12 cellular contexts compared by ENCODE assay signal in the genomic region with DNA sequence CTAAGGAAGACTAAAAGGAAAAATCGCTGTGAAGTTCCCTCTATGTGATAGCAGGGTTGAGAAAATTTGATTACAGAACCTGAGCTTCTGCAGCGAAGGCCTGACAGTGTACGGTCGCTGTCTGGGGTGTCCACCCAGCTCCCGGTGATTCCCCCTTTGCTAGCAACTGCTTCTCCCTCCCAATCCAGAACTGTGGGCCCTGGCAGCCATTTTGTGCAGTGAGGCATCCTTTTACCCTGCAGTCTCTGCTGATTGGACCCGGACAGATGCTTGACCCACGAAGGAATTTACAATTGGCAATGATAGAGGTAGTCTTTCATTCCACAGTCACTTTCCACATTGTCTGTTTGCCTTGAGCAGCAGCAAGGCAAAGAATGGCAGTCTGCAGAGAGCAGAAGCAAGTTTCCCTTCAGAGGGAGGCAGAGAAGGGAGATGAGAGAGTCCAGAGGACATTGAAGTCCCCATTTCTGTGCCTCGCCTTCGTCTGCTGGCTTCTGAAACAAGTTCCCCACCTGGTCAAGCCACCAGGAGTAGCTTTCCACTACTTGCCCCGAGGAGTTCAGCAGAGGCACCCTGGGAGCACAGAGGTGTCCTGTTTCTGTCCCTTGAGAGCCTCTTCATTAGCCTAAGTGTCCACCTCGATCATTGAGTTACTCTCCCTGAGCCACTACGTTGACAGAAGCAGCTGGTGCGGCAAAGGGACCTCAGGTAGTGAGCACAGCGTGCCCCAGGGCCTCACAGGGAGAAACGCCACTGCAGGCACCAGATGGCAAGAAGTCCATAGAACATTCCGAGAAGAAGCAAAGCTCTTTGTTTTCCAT.
DNase-seq lines count a peak whose midpoint lies in the region; FAIRE-seq and TF ChIP-seq lines count a peak whose summit lies in the region.
"Had no signal": no experiment of that assay in that cellular context is flagged by ENCODE, and none has a peak within 500 bp of the region (broad histone marks: within the 10 kb centered on the region; RNA-seq: fewer than 3 reads in every experiment).

No MANE protein-coding gene starts in this region.

- H2AFZ ChIP-seq in H1 (ENCODE audit: low read length): no peak overlapping the region

- H3K4me3 ChIP-seq in AG10803 (ENCODE audit: low read length) (no peak overlapping the region), H1 (ENCODE audit: extremely low read depth in 1 of 4, insufficient read depth in 2 of 4, low read depth in 3 of 4, low read length in 4 of 4) (no peak overlapping the region)

- 0 out of 2 replicates have a peak overlapping the region, but pooled peaks have one; percentile 66 for H2BK20ac ChIP-seq in H1 (ENCODE audit: low read length)

- no peak overlapping the region for H4K8ac ChIP-seq in H1 (ENCODE audit: extremely low read depth, insufficient read depth, low read length)

- no peak overlapping the region for H3K27ac ChIP-seq in H1 (ENCODE audit: low read depth, low read length)

- H4K91ac ChIP-seq in H1 (replicated peaks; ENCODE audit: insufficient read length, low read length): no peak overlapping the region

- no peak overlapping the region for H3K4me3 Mint-ChIP-seq in activated CD4-positive, alpha-beta T cell treated with anti-CD3 and anti-CD28 coated beads, Interleukin-2, amount 10 ng/mL, durations not matched to agents 24 days and 14 days
- no peak overlapping the region for H3K4me3 Mint-ChIP-seq in activated T-helper 1 cell treated with anti-CD3 and anti-CD28 coated beads, Interleukin-12 subunit alpha, Interleukin-12 subunit beta, Interleukin-2, Interleukin-4 antibody, amounts not matched to agents 30 ng/mL and 10 ng/mL and 1 ng/mL, durations not matched to agents 14 hours and 24 hours and 36 hours
- H3K4me3 Mint-ChIP-seq: CD8-positive, alpha-beta T cell had no signal

- H3K79me2 ChIP-seq in H1 (ENCODE audit: control insufficient read depth in 1 of 2, insufficient read depth in 2 of 2, low read length in 2 of 2): no peaks in the 10 kb centered on the region

- H3K27ac Mint-ChIP-seq in activated CD4-positive, alpha-beta T cell treated with anti-CD3 and anti-CD28 coated beads, Interleukin-2, amount 10 ng/mL, durations not matched to agents 24 days and 14 days: no peak overlapping the region
- H3K27ac Mint-ChIP-seq in activated T-helper 1 cell treated with anti-CD3 and anti-CD28 coated beads, Interleukin-12 subunit alpha, Interleukin-12 subunit beta, Interleukin-2, Interleukin-4 antibody, amounts not matched to agents 30 ng/mL and 10 ng/mL and 1 ng/mL, durations not matched to agents 14 hours and 24 hours and 36 hours: no peak overlapping the region
- H3K27ac Mint-ChIP-seq: CD8-positive, alpha-beta T cell had no signal

- no peak for TF ChIP-seq RAD21 in H1 (IDR thresholded peaks at IDR 0.05 in 1 of 2, conservative IDR thresholded peaks at IDR 0.05 in 1 of 2; ENCODE audit: low read depth in 2 of 2, low read length in 2 of 2)

- peaks cover 12% of the 10 kb centered on the region in 2 experiments for H3K9me3 ChIP-seq in H1 (ENCODE audit: insufficient read depth in 2 of 2, low read depth in 1 of 2, low read length in 1 of 2)

- no peak overlapping the region for H2BK120ac ChIP-seq in H1 (replicated peaks; ENCODE audit: low read depth, low read length)

- no peak overlapping the region for H3K9ac ChIP-seq in H1 (replicated peaks in 1 of 4; ENCODE audit: extremely low read depth in 1 of 4, low read depth in 3 of 4, low read length in 3 of 4)

- no peak overlapping the region for H3K14ac ChIP-seq in H1 (ENCODE audit: insufficient read length)

- no peaks in the 10 kb centered on the region; a peak in 1 of 8 replicates for H3K36me3 ChIP-seq in H1 (ENCODE audit: control insufficient read depth in 2 of 4, insufficient read depth in 4 of 4, low read length in 3 of 4)

- H3K4me2 ChIP-seq in H1 (ENCODE audit: insufficient read depth in 1 of 2, low read depth in 2 of 2, low read length in 2 of 2): no peak overlapping the region

- TF ChIP-seq EP300 in H1 (IDR thresholded peaks at IDR 0.05; ENCODE audit: borderline replicate concordance in 1 of 2, low read depth in 2 of 2, low read length in 2 of 2): no peak

- H3K56ac ChIP-seq in H1 (replicated peaks; ENCODE audit: insufficient read length, low read depth, low read length): no peak overlapping the region

- WGBS in H1 (ENCODE audit: extremely low coverage in 1 of 2, insufficient coverage in 1 of 2, insufficient read length in 1 of 2, insufficient replicate concordance in 2 of 2, low coverage in 1 of 2, low lambda C conversion rate in 2 of 2, missing lambda C conversion rate in 1 of 2), 2 experiments: 90% methylated on average over 16 of the region's 16 CpGs; no CpG with 5 or more reads in 1 of the 2 experiments

- no peaks in the 10 kb centered on the region; the same call in 1 of the 2 replicates for H3K23me2 ChIP-seq in H1 (ENCODE audit: low read depth, low read length)

- H3K18ac ChIP-seq in H1 (ENCODE audit: extremely low read depth, low read length): no peak overlapping the region

- no peaks in the 10 kb centered on the region; a peak in 1 of 7 replicates for H3K4me1 ChIP-seq in H1 (replicated peaks in 1 of 4; ENCODE audit: control insufficient read depth in 3 of 4, insufficient read depth in 4 of 4, low read length in 3 of 4)

- no peaks in the 10 kb centered on the region for H3K27me3 ChIP-seq in H1 (replicated peaks in 1 of 4; ENCODE audit: control insufficient read depth in 3 of 4, extremely low read depth in 1 of 4, insufficient read depth in 3 of 4, low read length in 3 of 4)

- FAIRE-seq in H1 (lab: Jason Lieb, UNC): no peak
- FAIRE-seq: GM18507 had no signal

- no peak overlapping the region for H2BK5ac ChIP-seq in H1 (ENCODE audit: low read depth, low read length)

- TF ChIP-seq CTCF in AG10803 (conservative IDR thresholded peaks at IDR 0.05; ENCODE audit: low read length) (no peak), H1 (IDR thresholded peaks at IDR 0.05; ENCODE audit: control extremely low read depth in 1 of 3, insufficient read depth in 1 of 3, low read depth in 1 of 3, low read length in 3 of 3) (no peak)

- CTCF ChIA-PET in H1 (lab: Charles Lee; ENCODE audit: partially characterized antibody): no interaction called here

- H3K27me3 Mint-ChIP-seq in activated CD4-positive, alpha-beta T cell treated with anti-CD3 and anti-CD28 coated beads, Interleukin-2, amount 10 ng/mL, durations not matched to agents 24 days and 14 days: no peaks in the 10 kb centered on the region
- H3K27me3 Mint-ChIP-seq in activated T-helper 1 cell treated with anti-CD3 and anti-CD28 coated beads, Interleukin-12 subunit alpha, Interleukin-12 subunit beta, Interleukin-2, Interleukin-4 antibody, amounts not matched to agents 30 ng/mL and 10 ng/mL and 1 ng/mL, durations not matched to agents 14 hours and 24 hours and 36 hours (ENCODE audit: insufficient read depth): peaks cover 1% of the 10 kb centered on the region

- POLR2A ChIA-PET in H1 (lab: Charles Lee; ENCODE audit: partially characterized antibody): no interaction called here

- H3K23ac ChIP-seq in H1 (ENCODE audit: insufficient read length): no peak overlapping the region

- no peak overlapping the region for H4K5ac ChIP-seq in H1 (ENCODE audit: insufficient read length, low read depth, low read length)

- no peak overlapping the region for H2BK15ac ChIP-seq in H1 (ENCODE audit: low read length)

- H3K9me3 Mint-ChIP-seq in activated CD4-positive, alpha-beta T cell treated with anti-CD3 and anti-CD28 coated beads, Interleukin-2, amount 10 ng/mL, durations not matched to agents 24 days and 14 days: peaks cover 10% of the 10 kb centered on the region
- H3K9me3 Mint-ChIP-seq in activated T-helper 1 cell treated with anti-CD3 and anti-CD28 coated beads, Interleukin-12 subunit alpha, Interleukin-12 subunit beta, Interleukin-2, Interleukin-4 antibody, amounts not matched to agents 30 ng/mL and 10 ng/mL and 1 ng/mL, durations not matched to agents 14 hours and 24 hours and 36 hours: peaks cover 13% of the 10 kb centered on the region

- H2BK12ac ChIP-seq in H1 (ENCODE audit: low read depth, low read length): no peak overlapping the region

- no peaks in the 10 kb centered on the region for H4K20me1 ChIP-seq in H1 (replicated peaks in 1 of 2; ENCODE audit: control insufficient read depth in 1 of 2, insufficient read depth in 2 of 2, low read length in 2 of 2)

- DNase-seq in AG10803 (ENCODE audit: low read depth) (peak; percentile 5), ELF-1 (ENCODE audit: low read depth, low spot score) (peak; percentile 70), NCI-H510A treated with DMSO at 0.1 percent for 48 hours (lab: John Stamatoyannopoulos, UW) (peak; percentile 50), H1 (ENCODE audit: low read depth in 1 of 2, low spot score in 2 of 2) (peak in 1 of 2 experiments; percentile 56)
- DNase-seq in activated CD4-positive, alpha-beta T cell treated with anti-CD3 and anti-CD28 coated beads, Interleukin-2, amount 10 ng/mL, durations not matched to agents 24 days and 14 days: no peak
- DNase-seq in stimulated activated CD4-positive, alpha-beta T cell treated with anti-CD3 and anti-CD28 coated beads, Interleukin-2, amount 100 ng/mL, for 48 hours: no peak
- no peak for DNase-seq in activated CD4-positive, CD25-positive, alpha-beta regulatory T cell treated with anti-CD3 and anti-CD28 coated beads, Interleukin-2, amount 50 U/mL, for 72 hours
- no peak for DNase-seq in activated T-helper 1 cell treated with anti-CD3 and anti-CD28 coated beads, Interleukin-12 subunit alpha, Interleukin-12 subunit beta, Interleukin-2, Interleukin-4 antibody, amounts not matched to agents 30 ng/mL and 10 ng/mL and 1 ng/mL, durations not matched to agents 14 hours and 24 hours and 36 hours (ENCODE audit: low spot score)
- DNase-seq: CD8-positive, alpha-beta T cell; NCI-H774; SHP77 treated with DMSO at 0.1 percent for 48 hours had no signal

- H2AK5ac ChIP-seq in H1 (ENCODE audit: low read depth, low read length): no peak overlapping the region

- peaks cover 9% of the 10 kb centered on the region for H3K36me3 Mint-ChIP-seq in activated CD4-positive, alpha-beta T cell treated with anti-CD3 and anti-CD28 coated beads, Interleukin-2, amount 10 ng/mL, durations not matched to agents 24 days and 14 days (ENCODE audit: low read depth)
- H3K36me3 Mint-ChIP-seq in activated T-helper 1 cell treated with anti-CD3 and anti-CD28 coated beads, Interleukin-12 subunit alpha, Interleukin-12 subunit beta, Interleukin-2, Interleukin-4 antibody, amounts not matched to agents 30 ng/mL and 10 ng/mL and 1 ng/mL, durations not matched to agents 14 hours and 24 hours and 36 hours (ENCODE audit: low read depth): peaks cover 4% of the 10 kb centered on the region

- intact Hi-C loops in activated CD4-positive, alpha-beta T cell treated with anti-CD3 and anti-CD28 coated beads, Interleukin-2, amount 10 ng/mL, durations not matched to agents 24 days and 14 days (cut with micrococcal nuclease): no loop called here
- intact Hi-C loops in activated T-helper 1 cell treated with anti-CD3 and anti-CD28 coated beads, Interleukin-12 subunit alpha, Interleukin-12 subunit beta, Interleukin-2, Interleukin-4 antibody, amounts not matched to agents 30 ng/mL and 10 ng/mL and 1 ng/mL, durations not matched to agents 14 hours and 24 hours and 36 hours (cut with micrococcal nuclease): no loop called here

- no peak overlapping the region for H3K4ac ChIP-seq in H1 (replicated peaks; ENCODE audit: insufficient read length, low read depth, low read length)

- no peak for TF ChIP-seq POLR2A in H1 (IDR thresholded peaks at IDR 0.05; ENCODE audit: control extremely low read depth in 1 of 2, low read depth in 2 of 2, low read length in 2 of 2)

- H3K4me1 Mint-ChIP-seq in activated CD4-positive, alpha-beta T cell treated with anti-CD3 and anti-CD28 coated beads, Interleukin-2, amount 10 ng/mL, durations not matched to agents 24 days and 14 days: peaks cover 7% of the 10 kb centered on the region
- peaks cover 5% of the 10 kb centered on the region for H3K4me1 Mint-ChIP-seq in activated T-helper 1 cell treated with anti-CD3 and anti-CD28 coated beads, Interleukin-12 subunit alpha, Interleukin-12 subunit beta, Interleukin-2, Interleukin-4 antibody, amounts not matched to agents 30 ng/mL and 10 ng/mL and 1 ng/mL, durations not matched to agents 14 hours and 24 hours and 36 hours (ENCODE audit: low read depth)

- H3K79me1 ChIP-seq in H1 (ENCODE audit: low read depth, low read length): no peaks in the 10 kb centered on the region

Comparison
In these comparisons a context has a peak if more than half of its experiments do, and no peak if none do; other contexts are left out.
1. DNase-seq: peak in AG10803 (single experiment), ELF-1 (single experiment) and NCI-H510A treated with DMSO at 0.1 percent for 48 hours (single experiment); none in activated CD4-positive, alpha-beta T cell treated with anti-CD3 and anti-CD28 coated beads, Interleukin-2, amount 10 ng/mL, durations not matched to agents 24 days and 14 days (single experiment), stimulated activated CD4-positive, alpha-beta T cell treated with anti-CD3 and anti-CD28 coated beads, Interleukin-2, amount 100 ng/mL, for 48 hours (0 of 2), activated CD4-positive, CD25-positive, alpha-beta regulatory T cell treated with anti-CD3 and anti-CD28 coated beads, Interleukin-2, amount 50 U/mL, for 72 hours (single experiment) and activated T-helper 1 cell treated with anti-CD3 and anti-CD28 coated beads, Interleukin-12 subunit alpha, Interleukin-12 subunit beta, Interleukin-2, Interleukin-4 antibody, amounts not matched to agents 30 ng/mL and 10 ng/mL and 1 ng/mL, durations not matched to agents 14 hours and 24 hours and 36 hours (single experiment).